In genomic region chr12:47378907-47379306, GRCh38 we compare ENCODE assay signal across 13 cellular contexts.
A peak's percentile ranks its signal among the peaks of the same experiment; 100 is the strongest.
DNase-seq lines count a peak whose midpoint lies in the region; ATAC-seq and TF ChIP-seq lines count a peak whose summit lies in the region.
"Had no signal": no experiment of that assay in that cellular context is flagged by ENCODE, and none has a peak within 500 bp of the region (broad histone marks: within the 10 kb centered on the region; RNA-seq: fewer than 3 reads in every experiment).

No MANE protein-coding gene starts in this region.

- H3K9me3 Mint-ChIP-seq in T-helper 1 cell treated with Interleukin-12 subunit alpha and Interleukin-12 subunit beta and Interleukin-4 antibody, amounts not matched to agents 30 μg/mL and 1 μg/mL, for 36 hours, result peaks cover 23% of the 10 kb centered on the region
- no peaks in the 10 kb centered on the region for H3K9me3 Mint-ChIP-seq in HFFc6
- peaks cover 33% of the 10 kb centered on the region for H3K9me3 Mint-ChIP-seq in activated T-helper 1 cell treated with anti-CD3 and anti-CD28 coated beads, Interleukin-12 subunit alpha, Interleukin-12 subunit beta, Interleukin-2, Interleukin-4 antibody, amounts not matched to agents 30 ng/mL and 10 ng/mL and 1 ng/mL, durations not matched to agents 14 hours and 24 hours and 36 hours
- peaks cover 2 to 30% (median 13%) of the 10 kb centered on the region in 9 donors for H3K9me3 Mint-ChIP-seq in naive thymus-derived CD8-positive, alpha-beta T cell

- intact Hi-C loops in activated T-helper 1 cell treated with anti-CD3 and anti-CD28 coated beads, Interleukin-12 subunit alpha, Interleukin-12 subunit beta, Interleukin-2, Interleukin-4 antibody, amounts not matched to agents 30 ng/mL and 10 ng/mL and 1 ng/mL, durations not matched to agents 14 hours and 24 hours and 36 hours (cut with micrococcal nuclease), result loop anchor here (1.0 to 2.0 kb wide), 3 partner anchors 12 to 18 kb away; no protein-coding TSS in a partner anchor

- no peak overlapping the region for H3K4me3 Mint-ChIP-seq in T-helper 1 cell treated with Interleukin-12 subunit alpha and Interleukin-12 subunit beta and Interleukin-4 antibody, amounts not matched to agents 30 μg/mL and 1 μg/mL, for 36 hours
- no peak overlapping the region for H3K4me3 Mint-ChIP-seq in HFFc6
- no peak overlapping the region for H3K4me3 Mint-ChIP-seq in activated T-helper 1 cell treated with anti-CD3 and anti-CD28 coated beads, Interleukin-12 subunit alpha, Interleukin-12 subunit beta, Interleukin-2, Interleukin-4 antibody, amounts not matched to agents 30 ng/mL and 10 ng/mL and 1 ng/mL, durations not matched to agents 14 hours and 24 hours and 36 hours
- H3K4me3 Mint-ChIP-seq in naive thymus-derived CD8-positive, alpha-beta T cell, result peak overlapping the region in 4 of 10 donors; percentile 1 to 48 (median 7)
- H3K4me3 Mint-ChIP-seq: H9 had no signal

- POLR2A ChIA-PET in naive thymus-derived CD8-positive, alpha-beta T cell (lab: Charles Lee), result interaction anchor here (0.5 to 3.3 kb wide), 5 partner anchors 10 to 195 kb away, joined by 3 to 9 read pairs (median 4); no protein-coding TSS in a partner anchor

- H3K36me3 Mint-ChIP-seq in T-helper 1 cell treated with Interleukin-12 subunit alpha and Interleukin-12 subunit beta and Interleukin-4 antibody, amounts not matched to agents 30 μg/mL and 1 μg/mL, for 36 hours (ENCODE audit: low read depth), result peaks cover 17% of the 10 kb centered on the region
- H3K36me3 Mint-ChIP-seq in HFFc6 (ENCODE audit: low read depth), result no peaks in the 10 kb centered on the region
- peaks cover 17% of the 10 kb centered on the region for H3K36me3 Mint-ChIP-seq in activated T-helper 1 cell treated with anti-CD3 and anti-CD28 coated beads, Interleukin-12 subunit alpha, Interleukin-12 subunit beta, Interleukin-2, Interleukin-4 antibody, amounts not matched to agents 30 ng/mL and 10 ng/mL and 1 ng/mL, durations not matched to agents 14 hours and 24 hours and 36 hours (ENCODE audit: low read depth)
- peaks cover 0 to 12% (median 5%) of the 10 kb centered on the region in 3 donors for H3K36me3 Mint-ChIP-seq in naive thymus-derived CD8-positive, alpha-beta T cell

- TF ChIP-seq CTCF in HFFc6 (IDR thresholded peaks at IDR 0.05), result no peak

- peaks cover 22% of the 10 kb centered on the region for H3K4me1 Mint-ChIP-seq in T-helper 1 cell treated with Interleukin-12 subunit alpha and Interleukin-12 subunit beta and Interleukin-4 antibody, amounts not matched to agents 30 μg/mL and 1 μg/mL, for 36 hours (ENCODE audit: low read depth)
- H3K4me1 Mint-ChIP-seq in HFFc6 (ENCODE audit: low read depth), result peaks cover 36% of the 10 kb centered on the region
- H3K4me1 Mint-ChIP-seq in activated T-helper 1 cell treated with anti-CD3 and anti-CD28 coated beads, Interleukin-12 subunit alpha, Interleukin-12 subunit beta, Interleukin-2, Interleukin-4 antibody, amounts not matched to agents 30 ng/mL and 10 ng/mL and 1 ng/mL, durations not matched to agents 14 hours and 24 hours and 36 hours (ENCODE audit: low read depth), result peaks cover 60% of the 10 kb centered on the region
- H3K4me1 Mint-ChIP-seq in naive thymus-derived CD8-positive, alpha-beta T cell, result peaks cover 18 to 56% (median 50%) of the 10 kb centered on the region in 4 donors

- ATAC-seq in naive thymus-derived CD8-positive, alpha-beta T cell, result no peak

- no peak for DNase-seq in T-helper 1 cell
- DNase-seq in HFFc6, result no peak
- no peak for DNase-seq in activated T-helper 1 cell treated with anti-CD3 and anti-CD28 coated beads, Interleukin-12 subunit alpha, Interleukin-12 subunit beta, Interleukin-2, Interleukin-4 antibody, amounts not matched to agents 30 ng/mL and 10 ng/mL and 1 ng/mL, durations not matched to agents 14 hours and 24 hours and 36 hours (ENCODE audit: low spot score)
- no peak for DNase-seq in naive thymus-derived CD8-positive, alpha-beta T cell
- no peak for DNase-seq in activated CD8-positive, alpha-beta memory T cell treated with anti-CD3 and anti-CD28 coated beads, Interleukin-2, amount 50 U/mL, for 48 hours
- DNase-seq in NCI-H510A (lab: John Stamatoyannopoulos, UW), result no peak
- DNase-seq in C1 segment of cervical spinal cord (lab: John Stamatoyannopoulos, UW), result no peak
- DNase-seq: caudate nucleus, DMS 273 treated with DMSO at 0.1 percent for 48 hours, H9, NCI-H2081 treated with DMSO at 0.1 percent for 48 hours, transverse colon had no signal

- H3K27me3 Mint-ChIP-seq in T-helper 1 cell treated with Interleukin-12 subunit alpha and Interleukin-12 subunit beta and Interleukin-4 antibody, amounts not matched to agents 30 μg/mL and 1 μg/mL, for 36 hours (ENCODE audit: low read depth), result no peaks in the 10 kb centered on the region
- peaks cover 1% of the 10 kb centered on the region for H3K27me3 Mint-ChIP-seq in HFFc6 (ENCODE audit: insufficient read depth)
- no peaks in the 10 kb centered on the region for H3K27me3 Mint-ChIP-seq in activated T-helper 1 cell treated with anti-CD3 and anti-CD28 coated beads, Interleukin-12 subunit alpha, Interleukin-12 subunit beta, Interleukin-2, Interleukin-4 antibody, amounts not matched to agents 30 ng/mL and 10 ng/mL and 1 ng/mL, durations not matched to agents 14 hours and 24 hours and 36 hours (ENCODE audit: insufficient read depth)
- no peaks in the 10 kb centered on the region for H3K27me3 Mint-ChIP-seq in naive thymus-derived CD8-positive, alpha-beta T cell

- H3K27ac Mint-ChIP-seq in T-helper 1 cell treated with Interleukin-12 subunit alpha and Interleukin-12 subunit beta and Interleukin-4 antibody, amounts not matched to agents 30 μg/mL and 1 μg/mL, for 36 hours, result peak overlapping the region; percentile 1
- peak overlapping the region; percentile 50 for H3K27ac Mint-ChIP-seq in HFFc6
- H3K27ac Mint-ChIP-seq in activated T-helper 1 cell treated with anti-CD3 and anti-CD28 coated beads, Interleukin-12 subunit alpha, Interleukin-12 subunit beta, Interleukin-2, Interleukin-4 antibody, amounts not matched to agents 30 ng/mL and 10 ng/mL and 1 ng/mL, durations not matched to agents 14 hours and 24 hours and 36 hours, result peak overlapping the region; percentile 37
- H3K27ac Mint-ChIP-seq in naive thymus-derived CD8-positive, alpha-beta T cell, result peak overlapping the region in 7 of 10 donors; percentile 51 to 86 (median 76)
- H3K27ac Mint-ChIP-seq: H9 had no signal

Comparison
In these comparisons a context has a peak if more than half of its experiments do, and no peak if none do; other contexts are left out.
1. H3K27ac Mint-ChIP-seq: peak in every context shown above with its lines; median percentile 76 in naive thymus-derived CD8-positive, alpha-beta T cell; 50 in HFFc6; 37 in activated T-helper 1 cell treated with anti-CD3 and anti-CD28 coated beads, Interleukin-12 subunit alpha, Interleukin-12 subunit beta, Interleukin-2, Interleukin-4 antibody, amounts not matched to agents 30 ng/mL and 10 ng/mL and 1 ng/mL, durations not matched to agents 14 hours and 24 hours and 36 hours; 1 in T-helper 1 cell treated with Interleukin-12 subunit alpha and Interleukin-12 subunit beta and Interleukin-4 antibody, amounts not matched to agents 30 μg/mL and 1 μg/mL, for 36 hours.